Comparison of ENCODE assay signal across 23 cellular contexts in genomic region chr11:17831883-17832282, GRCh38.
"Had no signal": no experiment of that assay in that cellular context is flagged by ENCODE, and none has a peak within 500 bp of the region (broad histone marks: within the 10 kb centered on the region; RNA-seq: fewer than 3 reads in every experiment).

No MANE protein-coding gene starts in this region.

- H3K4me1 ChIP-seq: gastroesophageal sphincter, tibial nerve had no signal

- DNase-seq: effector CD8-positive, alpha-beta T cell; endodermal cell; foreskin fibroblast; heart left ventricle; hippocampal formation; left cardiac atrium; left lung; mesenchymal stem cell; mucosa of descending colon; naive B cell; nucleus accumbens; right cardiac atrium; sigmoid colon; spleen; stimulated activated naive B cell treated with anti-CD40 and anti-IgM and Interleukin-4, amounts not matched to agents 10 μg/mL and 1 μg/mL and 100 μg/mL, for 72 hours; upper lobe of left lung had no signal

- ATAC-seq: esophagus mucosa; gastroesophageal sphincter; heart left ventricle; left cardiac atrium; left lung; mucosa of descending colon; right cardiac atrium; stimulated activated naive B cell treated with anti-CD40 and anti-IgM and Interleukin-4, amounts not matched to agents 10 μg/mL and 1 μg/mL and 100 μg/mL, for 72 hours had no signal

- H3K36me3 ChIP-seq: gastroesophageal sphincter, heart left ventricle, left lung, sigmoid colon, spleen, thoracic aorta, tibial nerve, upper lobe of left lung had no signal

- H3K9me3 ChIP-seq: gastroesophageal sphincter, heart left ventricle, left lung, mucosa of descending colon, psoas muscle, sigmoid colon, spleen, thoracic aorta, tibial nerve, upper lobe of left lung had no signal

- H3K27me3 ChIP-seq: gastroesophageal sphincter, heart left ventricle, left lung, sigmoid colon, spleen, tibial nerve, upper lobe of left lung had no signal

- H3K27ac ChIP-seq: epithelial cell of prostate, gastroesophageal sphincter, heart left ventricle, left lung, psoas muscle, sigmoid colon, skin epidermis, spleen, thoracic aorta, tibial nerve, upper lobe of left lung had no signal

- H3K4me3 ChIP-seq: gastroesophageal sphincter, heart left ventricle, left lung, mucosa of descending colon, psoas muscle, sigmoid colon, skin epidermis, spleen, thoracic aorta, tibial nerve, upper lobe of left lung had no signal
